ENCODE assay signal across 8 cellular contexts in the genomic region with DNA sequence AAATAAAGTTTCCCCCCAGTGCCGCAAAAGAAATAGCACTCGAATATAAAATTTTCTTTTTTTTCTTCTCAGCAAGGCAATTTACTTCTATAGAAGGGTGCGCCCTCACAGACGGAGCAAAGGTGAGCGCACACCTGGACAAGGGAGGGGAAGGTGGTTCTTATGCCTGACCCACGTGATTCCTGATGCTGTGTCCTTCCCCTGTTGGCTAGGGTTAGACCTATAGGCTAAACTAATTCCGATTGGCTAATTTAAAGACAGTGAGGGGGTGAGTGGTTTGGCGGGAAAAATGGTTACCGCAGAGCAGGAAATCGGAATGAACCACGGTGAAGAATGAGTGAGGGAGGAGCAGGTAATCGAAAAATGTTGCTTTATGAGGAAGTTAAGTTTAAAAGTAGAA. TPM values are rescaled to one million over a fixed set of nuclear protein-coding genes. Genes with fewer than 3 reads are reported as not detected.
DNase-seq lines count a peak whose midpoint lies in the region; ATAC-seq and TF ChIP-seq lines count a peak whose summit lies in the region.

No MANE protein-coding gene starts in this region.

- intact Hi-C loops in activated CD4-positive, alpha-beta memory T cell treated with anti-CD3 and anti-CD28 coated beads for 36 hours (cut with micrococcal nuclease), result no loop called here
- intact Hi-C loops in body of pancreas (cut with DNase I), result no loop called here

- 74 to 80% methylated on average over 12 of the region's 12 CpGs for WGBS in body of pancreas, 2 donors

- H3K4me3 ChIP-seq in iPS-18a (ENCODE audit: low read length), result peak overlapping the region; percentile 73
- H3K4me3 ChIP-seq in body of pancreas, result no peak overlapping the region

- peaks cover 10% of the 10 kb centered on the region for H3K9me3 ChIP-seq in iPS-18a (ENCODE audit: control insufficient read depth, low read depth, low read length)
- H3K9me3 ChIP-seq in body of pancreas, result no peaks in the 10 kb centered on the region

- H3K9me3 Mint-ChIP-seq in activated CD4-positive, alpha-beta memory T cell treated with anti-CD3 and anti-CD28 coated beads for 36 hours, result peaks cover 16% of the 10 kb centered on the region
- H3K9me3 Mint-ChIP-seq in activated CD4-positive, alpha-beta memory T cell treated with anti-CD3 and anti-CD28 coated beads, Interleukin-2, amount 10 ng/mL, durations not matched to agents 7 days and 5 days, result peaks cover 12% of the 10 kb centered on the region
- H3K9me3 Mint-ChIP-seq in activated T-helper 17 cell treated with anti-CD3 and anti-CD28 coated beads, Interleukin-2, amount 50 U/mL, for 72 hours, result peaks cover 5% of the 10 kb centered on the region

- no peak for DNase-seq in activated CD4-positive, alpha-beta memory T cell treated with anti-CD3 and anti-CD28 coated beads for 36 hours
- no peak for DNase-seq in activated CD4-positive, alpha-beta memory T cell treated with anti-CD3 and anti-CD28 coated beads, Interleukin-2, amount 10 ng/mL, durations not matched to agents 7 days and 5 days
- no peak for DNase-seq in substantia nigra (lab: John Stamatoyannopoulos, UW)
- no peak for DNase-seq in body of pancreas

- no peak overlapping the region for H3K27ac Mint-ChIP-seq in activated CD4-positive, alpha-beta memory T cell treated with anti-CD3 and anti-CD28 coated beads for 36 hours
- no peak overlapping the region for H3K27ac Mint-ChIP-seq in activated CD4-positive, alpha-beta memory T cell treated with anti-CD3 and anti-CD28 coated beads, Interleukin-2, amount 10 ng/mL, durations not matched to agents 7 days and 5 days
- no peak overlapping the region for H3K27ac Mint-ChIP-seq in activated T-helper 17 cell treated with anti-CD3 and anti-CD28 coated beads, Interleukin-2, amount 50 U/mL, for 72 hours

- no peak for TF ChIP-seq CTCF in body of pancreas (IDR thresholded peaks at IDR 0.05)

- peaks cover 20% of the 10 kb centered on the region for H3K27me3 Mint-ChIP-seq in activated CD4-positive, alpha-beta memory T cell treated with anti-CD3 and anti-CD28 coated beads for 36 hours
- peaks cover 25% of the 10 kb centered on the region for H3K27me3 Mint-ChIP-seq in activated CD4-positive, alpha-beta memory T cell treated with anti-CD3 and anti-CD28 coated beads, Interleukin-2, amount 10 ng/mL, durations not matched to agents 7 days and 5 days
- H3K27me3 Mint-ChIP-seq in activated T-helper 17 cell treated with anti-CD3 and anti-CD28 coated beads, Interleukin-2, amount 50 U/mL, for 72 hours, result peaks cover 19% of the 10 kb centered on the region

- H3K4me1 ChIP-seq in iPS-18a (ENCODE audit: control insufficient read depth, low read depth, low read length) (no peaks in the 10 kb centered on the region), body of pancreas (peaks cover 31% of the 10 kb centered on the region)

- CTCF ChIA-PET in activated CD4-positive, alpha-beta memory T cell treated with anti-CD3 and anti-CD28 coated beads for 36 hours (lab: Charles Lee), result no interaction called here
- CTCF ChIA-PET in activated CD4-positive, alpha-beta memory T cell treated with anti-CD3 and anti-CD28 coated beads, Interleukin-2, amount 10 ng/mL, durations not matched to agents 7 days and 5 days (lab: Charles Lee), result no interaction called here

- H3K36me3 ChIP-seq in iPS-18a (ENCODE audit: control insufficient read depth, low read depth, low read length) (no peaks in the 10 kb centered on the region), body of pancreas (replicated peaks in 1 of 2; ENCODE audit: insufficient read depth in 1 of 2, low read depth in 2 of 2) (no peaks in the 10 kb centered on the region)

- H3K4me1 Mint-ChIP-seq in activated CD4-positive, alpha-beta memory T cell treated with anti-CD3 and anti-CD28 coated beads for 36 hours (ENCODE audit: low read depth), result peaks cover 9% of the 10 kb centered on the region
- H3K4me1 Mint-ChIP-seq in activated CD4-positive, alpha-beta memory T cell treated with anti-CD3 and anti-CD28 coated beads, Interleukin-2, amount 10 ng/mL, durations not matched to agents 7 days and 5 days, result peaks cover 8% of the 10 kb centered on the region
- no peaks in the 10 kb centered on the region for H3K4me1 Mint-ChIP-seq in activated T-helper 17 cell treated with anti-CD3 and anti-CD28 coated beads, Interleukin-2, amount 50 U/mL, for 72 hours

- no peak for TF ChIP-seq POLR2A in body of pancreas (IDR thresholded peaks at IDR 0.05)

- H3K9ac ChIP-seq in iPS-18a (ENCODE audit: low read length), result no peak overlapping the region

- POLR2A ChIA-PET in activated CD4-positive, alpha-beta memory T cell treated with anti-CD3 and anti-CD28 coated beads for 36 hours (lab: Charles Lee), result no interaction called here
- POLR2A ChIA-PET in activated CD4-positive, alpha-beta memory T cell treated with anti-CD3 and anti-CD28 coated beads, Interleukin-2, amount 10 ng/mL, durations not matched to agents 7 days and 5 days (lab: Charles Lee), result no interaction called here

- peaks cover 22% of the 10 kb centered on the region for H3K36me3 Mint-ChIP-seq in activated CD4-positive, alpha-beta memory T cell treated with anti-CD3 and anti-CD28 coated beads for 36 hours
- peaks cover 5% of the 10 kb centered on the region for H3K36me3 Mint-ChIP-seq in activated CD4-positive, alpha-beta memory T cell treated with anti-CD3 and anti-CD28 coated beads, Interleukin-2, amount 10 ng/mL, durations not matched to agents 7 days and 5 days (ENCODE audit: low read depth)
- H3K36me3 Mint-ChIP-seq in activated T-helper 17 cell treated with anti-CD3 and anti-CD28 coated beads, Interleukin-2, amount 50 U/mL, for 72 hours (ENCODE audit: low read depth), result peaks cover 13% of the 10 kb centered on the region

- no peak for ATAC-seq in activated T-helper 17 cell treated with anti-CD3 and anti-CD28 coated beads, Interleukin-2, amount 50 U/mL, for 72 hours (replicated peaks)
- ATAC-seq in GM21447 (IDR thresholded peaks at IDR 0.05; ENCODE audit: unreplicated experiment) (no peak), body of pancreas (no peak), GM18511 (IDR thresholded peaks at IDR 0.05; ENCODE audit: unreplicated experiment) (no peak)

- H3K27ac ChIP-seq in iPS-18a (ENCODE audit: low read length) (no peak overlapping the region), substantia nigra (ENCODE audit: low read depth, low read length, poor library complexity, severe bottlenecking) (peak overlapping the region; percentile 24), body of pancreas (no peak overlapping the region)

- H3K4me3 Mint-ChIP-seq in activated CD4-positive, alpha-beta memory T cell treated with anti-CD3 and anti-CD28 coated beads for 36 hours, result peak overlapping the region; percentile 5
- no peak overlapping the region for H3K4me3 Mint-ChIP-seq in activated CD4-positive, alpha-beta memory T cell treated with anti-CD3 and anti-CD28 coated beads, Interleukin-2, amount 10 ng/mL, durations not matched to agents 7 days and 5 days
- H3K4me3 Mint-ChIP-seq in activated T-helper 17 cell treated with anti-CD3 and anti-CD28 coated beads, Interleukin-2, amount 50 U/mL, for 72 hours, result peak overlapping the region; percentile 54

- H3K27me3 ChIP-seq in iPS-18a (ENCODE audit: control insufficient read depth, insufficient read depth, low read length), result peaks cover 28% of the 10 kb centered on the region
- H3K27me3 ChIP-seq in body of pancreas, result no peaks in the 10 kb centered on the region

RNA-seq across cellular contexts. Expression of a gene that starts 0.6 kb away (rescaled TPM):
- 1 to 10 TPM; 4.4 to 5.3 TPM for total RNA-seq in activated CD4-positive, alpha-beta memory T cell treated with anti-CD3 and anti-CD28 coated beads for 36 hours
- 1 to 10 TPM; 4.0 to 4.3 TPM for total RNA-seq in activated CD4-positive, alpha-beta memory T cell treated with anti-CD3 and anti-CD28 coated beads, Interleukin-2, amount 10 ng/mL, durations not matched to agents 7 days and 5 days
- 1 to 10 TPM; 2.1 to 5.6 TPM for total RNA-seq in activated T-helper 17 cell treated with anti-CD3 and anti-CD28 coated beads, Interleukin-2, amount 50 U/mL, for 72 hours
- 10 to 100 TPM; 47.0 to 86.4 TPM for total RNA-seq in body of pancreas

RNA-seq across cellular contexts. Expression of a gene that starts 52.9 kb away (rescaled TPM):
- 10 to 100 TPM; 29.1 to 29.9 TPM for total RNA-seq in activated CD4-positive, alpha-beta memory T cell treated with anti-CD3 and anti-CD28 coated beads for 36 hours
- total RNA-seq in activated CD4-positive, alpha-beta memory T cell treated with anti-CD3 and anti-CD28 coated beads, Interleukin-2, amount 10 ng/mL, durations not matched to agents 7 days and 5 days, result 10 to 100 TPM; 21.0 to 21.4 TPM
- 10 to 100 TPM; 23.3 to 24.5 TPM for total RNA-seq in activated T-helper 17 cell treated with anti-CD3 and anti-CD28 coated beads, Interleukin-2, amount 50 U/mL, for 72 hours
- 10 to 100 TPM; 15.6 to 26.0 TPM for total RNA-seq in body of pancreas

Comparison
In these comparisons a context has a peak if more than half of its experiments do, and no peak if none do; other contexts are left out.
1. RNA of a gene that starts 0.6 kb away (total RNA-seq): 47.0 to 86.4 TPM in body of pancreas; 2.1 to 5.6 TPM in activated T-helper 17 cell treated with anti-CD3 and anti-CD28 coated beads, Interleukin-2, amount 50 U/mL, for 72 hours, 4.4 to 5.3 TPM in activated CD4-positive, alpha-beta memory T cell treated with anti-CD3 and anti-CD28 coated beads for 36 hours and 4.0 to 4.3 TPM in activated CD4-positive, alpha-beta memory T cell treated with anti-CD3 and anti-CD28 coated beads, Interleukin-2, amount 10 ng/mL, durations not matched to agents 7 days and 5 days; every median in the first group is over 4 times any median in the second.